ENCODE assay signal across 1 cellular context in the genomic region with DNA sequence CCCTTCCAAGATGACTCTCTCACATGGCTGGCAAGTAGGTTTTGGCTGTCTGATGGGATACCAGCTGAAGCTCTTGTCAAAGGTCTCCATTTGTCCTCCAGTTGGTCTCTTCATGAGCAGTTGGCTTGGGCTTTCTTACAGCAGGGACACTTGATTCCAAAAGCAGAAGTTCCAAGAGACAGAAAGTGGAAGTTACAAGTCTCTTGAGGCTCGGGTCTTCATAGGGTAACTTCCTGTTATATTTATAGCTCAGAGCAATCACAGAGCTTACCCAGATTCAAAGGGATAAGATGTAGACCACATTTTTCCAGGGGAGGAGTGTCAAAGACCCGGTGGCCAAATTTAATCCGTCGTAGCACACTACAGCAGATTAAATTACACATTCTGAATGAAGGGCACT.
TF ChIP-seq lines count a peak whose summit lies in the region.

No MANE protein-coding gene starts in this region.

TF ChIP-seq in HepG2, 621 proteins besides CTCF, POLR2A, EP300 and RAD21 (continued from another document):
- no peak for TF ChIP-seq MYNN (CRISPR knock-in tag; IDR thresholded peaks at IDR 0.05; ENCODE audit: low read depth)
- TF ChIP-seq ZFP62 (CRISPR knock-in tag; IDR thresholded peaks at IDR 0.05), result no peak
- TF ChIP-seq TBX2 (CRISPR knock-in tag; IDR thresholded peaks at IDR 0.05; ENCODE audit: borderline replicate concordance), result no peak
- no peak for TF ChIP-seq MBD4 (IDR thresholded peaks at IDR 0.05; ENCODE audit: borderline replicate concordance, low read length)
- no peak for TF ChIP-seq ZNF720 (CRISPR knock-in tag; IDR thresholded peaks at IDR 0.05)
